1 cellular context compared by ENCODE assay signal in the genomic region with DNA sequence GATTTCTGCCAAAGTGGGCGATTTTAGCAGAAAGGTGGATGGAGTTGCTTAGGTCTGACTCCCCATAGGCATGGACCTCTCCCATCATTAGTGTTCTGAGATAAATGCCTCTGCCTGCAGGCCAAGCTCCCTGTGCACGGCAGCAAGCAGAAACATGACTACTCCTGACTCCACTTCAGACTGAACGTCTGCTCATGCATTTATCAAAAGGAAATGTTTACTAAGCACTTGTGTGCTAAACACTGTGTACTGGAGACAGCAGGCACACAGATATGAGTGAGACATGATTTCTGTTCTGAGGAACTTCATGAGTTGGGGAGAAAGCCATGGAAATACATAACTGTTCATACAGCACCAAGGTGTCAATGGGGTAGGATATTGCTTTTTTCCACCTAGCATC.
TF ChIP-seq lines count a peak whose summit lies in the region.

No MANE protein-coding gene starts in this region.

TF ChIP-seq in H1, 55 proteins besides CTCF, POLR2A, EP300 and RAD21 (continued from another document):
- TF ChIP-seq, protein P1, sequence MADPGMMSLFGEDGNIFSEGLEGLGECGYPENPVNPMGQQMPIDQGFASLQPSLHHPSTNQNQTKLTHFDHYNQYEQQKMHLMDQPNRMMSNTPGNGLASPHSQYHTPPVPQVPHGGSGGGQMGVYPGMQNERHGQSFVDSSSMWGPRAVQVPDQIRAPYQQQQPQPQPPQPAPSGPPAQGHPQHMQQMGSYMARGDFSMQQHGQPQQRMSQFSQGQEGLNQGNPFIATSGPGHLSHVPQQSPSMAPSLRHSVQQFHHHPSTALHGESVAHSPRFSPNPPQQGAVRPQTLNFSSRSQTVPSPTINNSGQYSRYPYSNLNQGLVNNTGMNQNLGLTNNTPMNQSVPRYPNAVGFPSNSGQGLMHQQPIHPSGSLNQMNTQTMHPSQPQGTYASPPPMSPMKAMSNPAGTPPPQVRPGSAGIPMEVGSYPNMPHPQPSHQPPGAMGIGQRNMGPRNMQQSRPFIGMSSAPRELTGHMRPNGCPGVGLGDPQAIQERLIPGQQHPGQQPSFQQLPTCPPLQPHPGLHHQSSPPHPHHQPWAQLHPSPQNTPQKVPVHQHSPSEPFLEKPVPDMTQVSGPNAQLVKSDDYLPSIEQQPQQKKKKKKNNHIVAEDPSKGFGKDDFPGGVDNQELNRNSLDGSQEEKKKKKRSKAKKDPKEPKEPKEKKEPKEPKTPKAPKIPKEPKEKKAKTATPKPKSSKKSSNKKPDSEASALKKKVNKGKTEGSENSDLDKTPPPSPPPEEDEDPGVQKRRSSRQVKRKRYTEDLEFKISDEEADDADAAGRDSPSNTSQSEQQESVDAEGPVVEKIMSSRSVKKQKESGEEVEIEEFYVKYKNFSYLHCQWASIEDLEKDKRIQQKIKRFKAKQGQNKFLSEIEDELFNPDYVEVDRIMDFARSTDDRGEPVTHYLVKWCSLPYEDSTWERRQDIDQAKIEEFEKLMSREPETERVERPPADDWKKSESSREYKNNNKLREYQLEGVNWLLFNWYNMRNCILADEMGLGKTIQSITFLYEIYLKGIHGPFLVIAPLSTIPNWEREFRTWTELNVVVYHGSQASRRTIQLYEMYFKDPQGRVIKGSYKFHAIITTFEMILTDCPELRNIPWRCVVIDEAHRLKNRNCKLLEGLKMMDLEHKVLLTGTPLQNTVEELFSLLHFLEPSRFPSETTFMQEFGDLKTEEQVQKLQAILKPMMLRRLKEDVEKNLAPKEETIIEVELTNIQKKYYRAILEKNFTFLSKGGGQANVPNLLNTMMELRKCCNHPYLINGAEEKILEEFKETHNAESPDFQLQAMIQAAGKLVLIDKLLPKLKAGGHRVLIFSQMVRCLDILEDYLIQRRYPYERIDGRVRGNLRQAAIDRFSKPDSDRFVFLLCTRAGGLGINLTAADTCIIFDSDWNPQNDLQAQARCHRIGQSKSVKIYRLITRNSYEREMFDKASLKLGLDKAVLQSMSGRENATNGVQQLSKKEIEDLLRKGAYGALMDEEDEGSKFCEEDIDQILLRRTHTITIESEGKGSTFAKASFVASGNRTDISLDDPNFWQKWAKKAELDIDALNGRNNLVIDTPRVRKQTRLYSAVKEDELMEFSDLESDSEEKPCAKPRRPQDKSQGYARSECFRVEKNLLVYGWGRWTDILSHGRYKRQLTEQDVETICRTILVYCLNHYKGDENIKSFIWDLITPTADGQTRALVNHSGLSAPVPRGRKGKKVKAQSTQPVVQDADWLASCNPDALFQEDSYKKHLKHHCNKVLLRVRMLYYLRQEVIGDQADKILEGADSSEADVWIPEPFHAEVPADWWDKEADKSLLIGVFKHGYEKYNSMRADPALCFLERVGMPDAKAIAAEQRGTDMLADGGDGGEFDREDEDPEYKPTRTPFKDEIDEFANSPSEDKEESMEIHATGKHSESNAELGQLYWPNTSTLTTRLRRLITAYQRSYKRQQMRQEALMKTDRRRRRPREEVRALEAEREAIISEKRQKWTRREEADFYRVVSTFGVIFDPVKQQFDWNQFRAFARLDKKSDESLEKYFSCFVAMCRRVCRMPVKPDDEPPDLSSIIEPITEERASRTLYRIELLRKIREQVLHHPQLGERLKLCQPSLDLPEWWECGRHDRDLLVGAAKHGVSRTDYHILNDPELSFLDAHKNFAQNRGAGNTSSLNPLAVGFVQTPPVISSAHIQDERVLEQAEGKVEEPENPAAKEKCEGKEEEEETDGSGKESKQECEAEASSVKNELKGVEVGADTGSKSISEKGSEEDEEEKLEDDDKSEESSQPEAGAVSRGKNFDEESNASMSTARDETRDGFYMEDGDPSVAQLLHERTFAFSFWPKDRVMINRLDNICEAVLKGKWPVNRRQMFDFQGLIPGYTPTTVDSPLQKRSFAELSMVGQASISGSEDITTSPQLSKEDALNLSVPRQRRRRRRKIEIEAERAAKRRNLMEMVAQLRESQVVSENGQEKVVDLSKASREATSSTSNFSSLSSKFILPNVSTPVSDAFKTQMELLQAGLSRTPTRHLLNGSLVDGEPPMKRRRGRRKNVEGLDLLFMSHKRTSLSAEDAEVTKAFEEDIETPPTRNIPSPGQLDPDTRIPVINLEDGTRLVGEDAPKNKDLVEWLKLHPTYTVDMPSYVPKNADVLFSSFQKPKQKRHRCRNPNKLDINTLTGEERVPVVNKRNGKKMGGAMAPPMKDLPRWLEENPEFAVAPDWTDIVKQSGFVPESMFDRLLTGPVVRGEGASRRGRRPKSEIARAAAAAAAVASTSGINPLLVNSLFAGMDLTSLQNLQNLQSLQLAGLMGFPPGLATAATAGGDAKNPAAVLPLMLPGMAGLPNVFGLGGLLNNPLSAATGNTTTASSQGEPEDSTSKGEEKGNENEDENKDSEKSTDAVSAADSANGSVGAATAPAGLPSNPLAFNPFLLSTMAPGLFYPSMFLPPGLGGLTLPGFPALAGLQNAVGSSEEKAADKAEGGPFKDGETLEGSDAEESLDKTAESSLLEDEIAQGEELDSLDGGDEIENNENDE (IDR thresholded peaks at IDR 0.05; ENCODE audit: insufficient replicate concordance, low read length) = no peak
- TF ChIP-seq BRCA1 (IDR thresholded peaks at IDR 0.05; ENCODE audit: low read depth, low read length) (no peak), MAFK (IDR thresholded peaks at IDR 0.05; ENCODE audit: low read depth, low read length) (no peak), NANOG (IDR thresholded peaks at IDR 0.05; ENCODE audit: insufficient read depth, low read depth, low read length, poor library complexity, severe bottlenecking) (no peak), PHF8 (conservative IDR thresholded peaks at IDR 0.05; ENCODE audit: low read depth, low read length) (no peak), CEBPB (IDR thresholded peaks at IDR 0.05; ENCODE audit: low read depth, low read length) (no peak)
